In the genomic region with DNA sequence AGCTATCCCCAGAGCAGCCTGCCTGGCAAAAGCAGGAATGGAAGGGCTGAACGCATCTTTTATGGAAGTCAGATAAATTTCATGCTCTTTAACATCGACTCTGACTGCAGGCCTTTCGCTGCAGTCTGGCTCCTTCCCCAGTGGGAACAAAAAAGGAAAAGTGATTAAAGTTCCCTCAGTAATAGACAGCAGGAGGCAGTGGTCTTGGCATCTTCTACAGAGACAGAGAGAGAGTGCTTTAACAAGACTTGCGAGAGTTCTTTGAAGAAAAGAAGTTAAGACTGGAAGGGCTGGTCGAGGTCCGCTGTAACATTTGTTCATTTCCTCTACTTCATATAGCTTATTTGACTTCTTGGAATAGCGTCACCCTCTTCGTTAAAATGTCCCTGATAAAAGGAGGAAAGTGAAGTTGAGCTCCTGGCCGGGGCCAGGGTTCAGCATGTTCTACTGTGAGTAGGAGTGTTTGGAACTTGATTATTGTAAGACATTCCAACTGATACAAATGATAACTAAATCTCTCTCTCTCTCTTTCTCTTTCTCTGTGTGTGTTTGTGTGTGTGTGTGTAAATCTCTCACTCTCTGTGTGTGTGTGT, we compare ENCODE assay signal across 15 cellular contexts.
DNase-seq lines count a peak whose midpoint lies in the region; ATAC-seq, FAIRE-seq and TF ChIP-seq lines count a peak whose summit lies in the region.
"Had no signal": no experiment of that assay in that cellular context is flagged by ENCODE, and none has a peak within 500 bp of the region (broad histone marks: within the 10 kb centered on the region; RNA-seq: fewer than 3 reads in every experiment).

No MANE protein-coding gene starts in this region.

- in situ Hi-C loops in transverse colon (cut with MboI; ENCODE audit: low pct_ligation_motif_present in 1 of 4, low pct_unique_long_range_greater_than_20kb in 1 of 4, low sequenced_read_pairs in 3 of 4): no loop called here
- in situ Hi-C loops in gastrocnemius medialis (cut with MboI; ENCODE audit: low sequenced_read_pairs in 4 of 4): no loop called here

- no peak for FAIRE-seq in astrocyte (lab: Jason Lieb, UNC)

- no peak for ATAC-seq in gastrocnemius medialis
- ATAC-seq: PC-3; stimulated activated naive CD8-positive, alpha-beta T cell treated with anti-CD3 and anti-CD28 coated beads, Interleukin-15, amount 100 ng/mL, for 72 hours had no signal

- no peak overlapping the region for H3K27ac ChIP-seq in astrocyte (ENCODE audit: low read depth, low read length)
- peak overlapping the region; percentile 88 for H3K27ac ChIP-seq in muscle layer of duodenum (ENCODE audit: low read length)
- H3K27ac ChIP-seq in transverse colon: peak overlapping the region; percentile 45 to 75 (median 57)
- no peak overlapping the region for H3K27ac ChIP-seq in gastrocnemius medialis

- H3K27ac Mint-ChIP-seq in astrocyte (ENCODE audit: unreplicated experiment): no peak overlapping the region
- H3K27ac Mint-ChIP-seq: stimulated activated naive CD8-positive, alpha-beta T cell treated with anti-CD3 and anti-CD28 coated beads, Interleukin-15, amount 100 ng/mL, for 72 hours; T-helper 1 cell treated with Interleukin-12 subunit alpha and Interleukin-12 subunit beta and Interleukin-4 antibody, amounts not matched to agents 30 μg/mL and 1 μg/mL, for 36 hours had no signal

- no peak for TF ChIP-seq EP300 in transverse colon (IDR thresholded peaks at IDR 0.05; ENCODE audit: low read depth)

- H3K4me2 ChIP-seq in astrocyte (ENCODE audit: low read length): peak overlapping the region; percentile 77

- TF ChIP-seq CTCF in astrocyte (IDR thresholded peaks at IDR 0.05; ENCODE audit: insufficient read depth, low read depth, low read length): no peak
- peak; percentile 36 for TF ChIP-seq CTCF in fibroblast of mammary gland (conservative IDR thresholded peaks at IDR 0.05; ENCODE audit: control insufficient read depth, insufficient read depth, low read depth, low read length)
- no peak for TF ChIP-seq CTCF in transverse colon (IDR thresholded peaks at IDR 0.05)
- no peak for TF ChIP-seq CTCF in gastrocnemius medialis (IDR thresholded peaks at IDR 0.05 in 4 of 5, conservative IDR thresholded peaks at IDR 0.05 in 1 of 5)

- peak overlapping the region; percentile 38 for H3K9ac ChIP-seq in astrocyte (ENCODE audit: low read length)

- no peaks in the 10 kb centered on the region for H3K36me3 Mint-ChIP-seq in astrocyte (ENCODE audit: low read depth, unreplicated experiment)

- no peak overlapping the region for H3K4me3 ChIP-seq in astrocyte (ENCODE audit: insufficient read depth, low read depth, low read length)
- H3K4me3 ChIP-seq in fibroblast of mammary gland (ENCODE audit: control insufficient read depth, low read depth, low read length): peak overlapping the region; percentile 9
- H3K4me3 ChIP-seq in muscle layer of duodenum (ENCODE audit: low read depth in 1 of 2, low read length in 2 of 2): peak overlapping the region; percentile 26 to 30
- no peak overlapping the region for H3K4me3 ChIP-seq in transverse colon
- no peak overlapping the region for H3K4me3 ChIP-seq in gastrocnemius medialis

- H3K27me3 ChIP-seq in astrocyte (ENCODE audit: insufficient read depth, low read length) (no peaks in the 10 kb centered on the region), muscle layer of duodenum (ENCODE audit: low read depth, low read length) (no peaks in the 10 kb centered on the region), transverse colon (no peaks in the 10 kb centered on the region), gastrocnemius medialis (no peaks in the 10 kb centered on the region)

- intact Hi-C loops in transverse colon (cut with DNase I; ENCODE audit: low total_unique reads): no loop called here
- intact Hi-C loops in gastrocnemius medialis (cut with DNase I; ENCODE audit: low total_unique reads): no loop called here

- no peaks in the 10 kb centered on the region for H3K79me2 ChIP-seq in astrocyte (ENCODE audit: insufficient read depth, low read length)

- no peak overlapping the region for H3K4me3 Mint-ChIP-seq in astrocyte (ENCODE audit: unreplicated experiment)
- H3K4me3 Mint-ChIP-seq: stimulated activated naive CD8-positive, alpha-beta T cell treated with anti-CD3 and anti-CD28 coated beads, Interleukin-15, amount 100 ng/mL, for 72 hours; T-helper 1 cell treated with Interleukin-12 subunit alpha and Interleukin-12 subunit beta and Interleukin-4 antibody, amounts not matched to agents 30 μg/mL and 1 μg/mL, for 36 hours had no signal

- H2AFZ ChIP-seq in astrocyte (ENCODE audit: low read depth, low read length): peak overlapping the region; percentile 58

- no peaks in the 10 kb centered on the region for H3K27me3 Mint-ChIP-seq in astrocyte (ENCODE audit: low read depth, unreplicated experiment)
- H3K27me3 Mint-ChIP-seq: stimulated activated naive CD8-positive, alpha-beta T cell treated with anti-CD3 and anti-CD28 coated beads, Interleukin-15, amount 100 ng/mL, for 72 hours had no signal

- H3K36me3 ChIP-seq in astrocyte (ENCODE audit: insufficient read depth, low read length) (no peaks in the 10 kb centered on the region), muscle layer of duodenum (ENCODE audit: control insufficient read depth in 1 of 2, insufficient read depth in 2 of 2, low read length in 2 of 2) (no peaks in the 10 kb centered on the region), transverse colon (no peaks in the 10 kb centered on the region), gastrocnemius medialis (no peaks in the 10 kb centered on the region)

- H3K4me1 ChIP-seq in astrocyte (ENCODE audit: insufficient read depth, low read length) (peaks cover 3% of the 10 kb centered on the region), muscle layer of duodenum (ENCODE audit: control insufficient read depth in 1 of 2, insufficient read depth in 2 of 2, low read length in 2 of 2) (peaks cover 9 to 12% of the 10 kb centered on the region in 2 donors), transverse colon (peaks cover 0 to 37% (median 12%) of the 10 kb centered on the region in 4 donors), gastrocnemius medialis (no peaks in the 10 kb centered on the region)

- WGBS in transverse colon (ENCODE audit: low coverage in 1 of 2), 2 donors: 55 to 79% methylated on average over 9 of the region's 9 CpGs

- TF ChIP-seq POLR2A in transverse colon (IDR thresholded peaks at IDR 0.05) (no peak), gastrocnemius medialis (IDR thresholded peaks at IDR 0.05) (no peak)

- H3K4me1 Mint-ChIP-seq in astrocyte (ENCODE audit: low read depth, unreplicated experiment): no peaks in the 10 kb centered on the region
- H3K4me1 Mint-ChIP-seq: stimulated activated naive CD8-positive, alpha-beta T cell treated with anti-CD3 and anti-CD28 coated beads, Interleukin-15, amount 100 ng/mL, for 72 hours had no signal

- H3K9me3 ChIP-seq in astrocyte (ENCODE audit: insufficient read depth, low read depth, low read length) (no peaks in the 10 kb centered on the region), muscle layer of duodenum (ENCODE audit: control insufficient read depth in 1 of 2, low read length in 2 of 2) (no peaks in the 10 kb centered on the region), transverse colon (no peaks in the 10 kb centered on the region), gastrocnemius medialis (no peaks in the 10 kb centered on the region)

- peak; percentile 38 for DNase-seq in astrocyte (ENCODE audit: low read depth)
- DNase-seq in fibroblast of mammary gland (ENCODE audit: low read depth): peak; percentile 60
- DNase-seq in transverse colon: no peak
- no peak for DNase-seq in NCI-H345 treated with DMSO at 0.1 percent for 48 hours (lab: John Stamatoyannopoulos, UW; ENCODE audit: unreplicated experiment)
- no peak for DNase-seq in gastrocnemius medialis
- no peak for DNase-seq in DMS114 treated with DMSO at 0.1 percent for 48 hours (lab: John Stamatoyannopoulos, UW; ENCODE audit: unreplicated experiment)
- DNase-seq: activated CD4-positive, alpha-beta T cell treated with anti-CD3 and anti-CD28 coated beads for 4 hours; activated T-cell treated with anti-CD3 and anti-CD28 coated beads, Interleukin-2, amount 50 U/mL, for 48 hours; amniotic stem cell; NCI-H1105 treated with DMSO at 0.1 percent for 48 hours; NCI-H226; PC-3; stimulated activated naive CD8-positive, alpha-beta T cell treated with anti-CD3 and anti-CD28 coated beads, Interleukin-15, amount 100 ng/mL, for 72 hours had no signal

- no peaks in the 10 kb centered on the region for H3K9me3 Mint-ChIP-seq in astrocyte (ENCODE audit: unreplicated experiment)
- H3K9me3 Mint-ChIP-seq: stimulated activated naive CD8-positive, alpha-beta T cell treated with anti-CD3 and anti-CD28 coated beads, Interleukin-15, amount 100 ng/mL, for 72 hours; T-helper 1 cell treated with Interleukin-12 subunit alpha and Interleukin-12 subunit beta and Interleukin-4 antibody, amounts not matched to agents 30 μg/mL and 1 μg/mL, for 36 hours had no signal

- no peaks in the 10 kb centered on the region for H4K20me1 ChIP-seq in astrocyte (ENCODE audit: insufficient read depth, low read length)

Comparison
In these comparisons a context has a peak if more than half of its experiments do, and no peak if none do; other contexts are left out.
1. DNase-seq: peak in astrocyte (single experiment) and fibroblast of mammary gland (single experiment); none in transverse colon (single experiment), NCI-H345 treated with DMSO at 0.1 percent for 48 hours (single experiment), gastrocnemius medialis (0 of 2) and DMS114 treated with DMSO at 0.1 percent for 48 hours (single experiment).
2. H3K27ac ChIP-seq: peak in muscle layer of duodenum (single experiment) and transverse colon (4 of 4); none in astrocyte (single experiment) and gastrocnemius medialis (0 of 4).
3. H3K4me3 ChIP-seq: peak in fibroblast of mammary gland (single experiment) and muscle layer of duodenum (2 of 2); none in astrocyte (single experiment), transverse colon (0 of 4) and gastrocnemius medialis (0 of 4).